15 cellular contexts compared by ENCODE assay signal in genomic region chr3:50512131-50512530, GRCh38. TPM values are rescaled to one million over a fixed set of nuclear protein-coding genes. Genes with fewer than 3 reads are reported as not detected.
A peak's percentile ranks its signal among the peaks of the same experiment; 100 is the strongest.
DNase-seq lines count a peak whose midpoint lies in the region; TF ChIP-seq lines count a peak whose summit lies in the region.
"Had no signal": no experiment of that assay in that cellular context is flagged by ENCODE, and none has a peak within 500 bp of the region (broad histone marks: within the 10 kb centered on the region; RNA-seq: fewer than 3 reads in every experiment).

No MANE protein-coding gene starts in this region.

- H3K36me3 ChIP-seq in WERI-Rb-1 = no peaks in the 10 kb centered on the region
- no peaks in the 10 kb centered on the region for H3K36me3 ChIP-seq in parathyroid adenoma (ENCODE audit: control insufficient read depth, insufficient read depth, low read length)
- H3K36me3 ChIP-seq in A673 (ENCODE audit: insufficient read depth, low read length, poor library complexity, severe bottlenecking) = no peaks in the 10 kb centered on the region
- H3K36me3 ChIP-seq in ascending aorta = no peaks in the 10 kb centered on the region
- H3K36me3 ChIP-seq: HAP-1 had no signal

- no peak for TF ChIP-seq CTCF in WERI-Rb-1 (IDR thresholded peaks at IDR 0.05; ENCODE audit: low read depth, low read length)
- TF ChIP-seq CTCF in parathyroid adenoma (IDR thresholded peaks at IDR 0.05) = no peak
- TF ChIP-seq CTCF in A673 (conservative IDR thresholded peaks at IDR 0.05; ENCODE audit: low read depth, low read length) = no peak
- TF ChIP-seq CTCF in ascending aorta (IDR thresholded peaks at IDR 0.05) = no peak

- H3K9me3 ChIP-seq in WERI-Rb-1 (ENCODE audit: severe bottlenecking) (no peaks in the 10 kb centered on the region), parathyroid adenoma (ENCODE audit: control insufficient read depth, low read length) (no peaks in the 10 kb centered on the region), A673 (ENCODE audit: low read depth, low read length, poor library complexity, severe bottlenecking) (no peaks in the 10 kb centered on the region), ascending aorta (no peaks in the 10 kb centered on the region)
- H3K9me3 ChIP-seq: HAP-1 had no signal

- no peaks in the 10 kb centered on the region for H3K79me2 ChIP-seq in parathyroid adenoma

- no TSS peak for BruUV-seq in A673 (replicated peaks; lab: Mats Ljungman, UMichigan)

- H3K4me3 ChIP-seq in WERI-Rb-1 (ENCODE audit: low read depth, low read length) (no peak overlapping the region), parathyroid adenoma (ENCODE audit: low read depth, low read length) (no peak overlapping the region), A673 (ENCODE audit: low read depth, low read length, poor library complexity, severe bottlenecking) (no peak overlapping the region), ascending aorta (no peak overlapping the region)
- H3K4me3 ChIP-seq: HAP-1 had no signal

- CTCF ChIA-PET in A673 (lab: Charles Lee) = no interaction called here

- no peak overlapping the region for H3K4me2 ChIP-seq in parathyroid adenoma (ENCODE audit: low read length)

- no peak overlapping the region for H3K9ac ChIP-seq in parathyroid adenoma

- DNase-seq in NCI-H510A treated with DMSO at 0.1 percent for 48 hours (lab: John Stamatoyannopoulos, UW) = peak; percentile 14
- DNase-seq in NCI-H510A (lab: John Stamatoyannopoulos, UW) = no peak
- peak; percentile 13 for DNase-seq in NCI-H524 treated with DMSO at 0.1 percent for 48 hours (lab: John Stamatoyannopoulos, UW)
- DNase-seq in WERI-Rb-1 = peak; percentile 95
- no peak for DNase-seq in T1000 (lab: John Stamatoyannopoulos, UW)
- DNase-seq in A673 (ENCODE audit: low spot score) = no peak
- DNase-seq in ascending aorta (ENCODE audit: low spot score in 2 of 2) = no peak
- DNase-seq: AML-193, DMS79, GDM1, KBM-7 had no signal

- H3K4me1 ChIP-seq in parathyroid adenoma (no peaks in the 10 kb centered on the region), A673 (ENCODE audit: insufficient read depth, low read length, poor library complexity, severe bottlenecking) (no peaks in the 10 kb centered on the region), ascending aorta (peaks cover 0 to 8% of the 10 kb centered on the region in 2 donors)

- H3K27ac ChIP-seq in WERI-Rb-1 (peak overlapping the region; percentile 51), parathyroid adenoma (no peak overlapping the region), A673 (ENCODE audit: low read depth, low read length, poor library complexity, severe bottlenecking) (no peak overlapping the region), ascending aorta (no peak overlapping the region)

- intact Hi-C loops in A673 (cut with micrococcal nuclease; ENCODE audit: unreplicated experiment) (no loop called here), ascending aorta (cut with DNase I) (loop anchor here (10.0 kb wide), 1 partner anchor 103 kb away; the partner anchor contains the start of genes CISH and MAPKAPK3)

- POLR2A ChIA-PET in A673 (lab: Charles Lee; ENCODE audit: low non-redundant PET) = no interaction called here

- peak overlapping the region; percentile 42 for H2AFZ ChIP-seq in parathyroid adenoma

- no peaks in the 10 kb centered on the region for H3K27me3 ChIP-seq in WERI-Rb-1 (ENCODE audit: insufficient read depth, low read depth, severe bottlenecking)
- H3K27me3 ChIP-seq in parathyroid adenoma (ENCODE audit: control insufficient read depth, insufficient read depth, low read length) = no peaks in the 10 kb centered on the region
- H3K27me3 ChIP-seq in A673 (replicated peaks; ENCODE audit: insufficient read depth, low read depth, low read length, poor library complexity) = no peaks in the 10 kb centered on the region
- H3K27me3 ChIP-seq in ascending aorta = no peaks in the 10 kb centered on the region

RNA-seq across cellular contexts. Expression of gene CACNA2D2, which starts 8.7 kb away (rescaled TPM):
- total RNA-seq in A673 (2021) (0.17 and 0.68 TPM in 2 replicates), ascending aorta (0.85 TPM)
- total RNA-seq: Daoy, HepG2 had no signal

RNA-seq across cellular contexts. Expression of gene C3orf18, which starts 55.4 kb away (rescaled TPM):
- total RNA-seq in A673 (2021) (1.5 and 4.9 TPM in 2 replicates), ascending aorta (29.5 TPM)

RNA-seq across cellular contexts. Expression of gene HEMK1, which starts 57.2 kb away (rescaled TPM):
- total RNA-seq in A673 (2021) = 5.7 and 7.9 TPM in 2 replicates
- 13.1 TPM for total RNA-seq in ascending aorta

Comparison
In these comparisons a context has a peak if more than half of its experiments do, and no peak if none do; other contexts are left out.
1. DNase-seq: peak in NCI-H510A treated with DMSO at 0.1 percent for 48 hours (single experiment), NCI-H524 treated with DMSO at 0.1 percent for 48 hours (single experiment) and WERI-Rb-1 (single experiment); none in NCI-H510A (single experiment), T1000 (single experiment), A673 (single experiment) and ascending aorta (0 of 2).